Comparison of ENCODE assay signal across 4 cellular contexts in genomic region chr16:55464375-55464774, GRCh38.
"Had no signal": no experiment of that assay in that cellular context is flagged by ENCODE, and none has a peak within 500 bp of the region (broad histone marks: within the 10 kb centered on the region; RNA-seq: fewer than 3 reads in every experiment).

No MANE protein-coding gene starts in this region.

- H3K27ac Mint-ChIP-seq: immature natural killer cell; naive thymus-derived CD4-positive, alpha-beta T cell; stimulated activated effector memory CD8-positive, alpha-beta T cell treated with anti-CD3 and anti-CD28 coated beads, Interleukin-12 subunit alpha, Interleukin-12 subunit beta, amount 100 ng/mL, for 72 hours had no signal

- H3K4me1 Mint-ChIP-seq: immature natural killer cell; stimulated activated effector memory CD8-positive, alpha-beta T cell treated with anti-CD3 and anti-CD28 coated beads, Interleukin-12 subunit alpha, Interleukin-12 subunit beta, amount 100 ng/mL, for 72 hours had no signal

- H3K36me3 Mint-ChIP-seq: immature natural killer cell; naive thymus-derived CD4-positive, alpha-beta T cell; stimulated activated effector memory CD8-positive, alpha-beta T cell treated with anti-CD3 and anti-CD28 coated beads, Interleukin-12 subunit alpha, Interleukin-12 subunit beta, amount 100 ng/mL, for 72 hours had no signal

- H3K9me3 Mint-ChIP-seq: immature natural killer cell; naive thymus-derived CD4-positive, alpha-beta T cell; nephron; stimulated activated effector memory CD8-positive, alpha-beta T cell treated with anti-CD3 and anti-CD28 coated beads, Interleukin-12 subunit alpha, Interleukin-12 subunit beta, amount 100 ng/mL, for 72 hours had no signal

- H3K4me3 Mint-ChIP-seq: immature natural killer cell; naive thymus-derived CD4-positive, alpha-beta T cell; stimulated activated effector memory CD8-positive, alpha-beta T cell treated with anti-CD3 and anti-CD28 coated beads, Interleukin-12 subunit alpha, Interleukin-12 subunit beta, amount 100 ng/mL, for 72 hours had no signal
